Comparison of ENCODE assay signal across 8 cellular contexts in genomic region chr19:58154679-58155648, GRCh38. TPM values are rescaled to one million over a fixed set of nuclear protein-coding genes. Genes with fewer than 3 reads are reported as not detected.
A peak's percentile ranks its signal among the peaks of the same experiment; 100 is the strongest.
DNase-seq lines count a peak whose midpoint lies in the region; ATAC-seq, FAIRE-seq and TF ChIP-seq lines count a peak whose summit lies in the region.

No MANE protein-coding gene starts in this region.

- H3K9me2 ChIP-seq in PC-9 (ENCODE audit: insufficient read depth): no peaks in the 10 kb centered on the region

- peak; percentile 94 to 98 (median 97) for DNase-seq in CD8-positive, alpha-beta memory T cell
- peak; percentile 87 for DNase-seq in HTR-8/SVneo (ENCODE audit: insufficient read length, low spot score)
- DNase-seq in PC-9: peak; percentile 81 to 99
- peak; percentile 91 for DNase-seq in activated T-helper 2 cell treated with anti-CD3 and anti-CD28 coated beads, Interferon-gamma antibody, Interleukin-2, Interleukin-4, amounts not matched to agents 10 μg/mL and 5 μg/mL and 100 μg/mL, durations not matched to agents 14 hours and 24 hours and 36 hours (ENCODE audit: low spot score)
- peak; percentile 90 for DNase-seq in fibroblast of mammary gland (ENCODE audit: low read depth)
- DNase-seq in naive thymus-derived CD4-positive, alpha-beta T cell: peak; percentile 92 to 100 (median 98)
- peak; percentile 99 for DNase-seq in stimulated activated effector memory CD8-positive, alpha-beta T cell treated with anti-CD3 and anti-CD28 coated beads, Interleukin-12 subunit alpha, Interleukin-12 subunit beta, amount 100 ng/mL, for 72 hours (ENCODE audit: low spot score in 2 of 2)

- H3K4me1 ChIP-seq in CD8-positive, alpha-beta memory T cell (ENCODE audit: insufficient read depth, low read length): peaks cover 11% of the 10 kb centered on the region
- no peaks in the 10 kb centered on the region for H3K4me1 ChIP-seq in PC-9 (replicated peaks; ENCODE audit: insufficient read depth)
- peaks cover 8 to 13% of the 10 kb centered on the region in 2 donors for H3K4me1 ChIP-seq in naive thymus-derived CD4-positive, alpha-beta T cell (ENCODE audit: control insufficient read depth in 2 of 2, insufficient read depth in 2 of 2, low read length in 2 of 2)

- POLR2A ChIA-PET in CD8-positive, alpha-beta memory T cell (lab: Charles Lee): interaction anchor here (0.6 kb wide), 2 partner anchors 50 to 133 kb away, joined by 3 read pairs; no protein-coding TSS in a partner anchor
- POLR2A ChIA-PET in PC-9 (lab: Charles Lee; ENCODE audit: unreplicated experiment): interaction anchor here (0.6 kb wide), 1 partner anchor 475 kb away, joined by 10 read pairs; no protein-coding TSS in a partner anchor
- POLR2A ChIA-PET in naive thymus-derived CD4-positive, alpha-beta T cell (lab: Charles Lee): interaction anchor here (0.6 to 1.0 kb wide), 6 partner anchors 29 to 748 kb away, joined by 3 to 4 read pairs (median 3); partner anchors contain the start of genes ZBTB45 and ZNF416

- H3K4me1 Mint-ChIP-seq in CD8-positive, alpha-beta memory T cell: peaks cover 12 to 26% (median 19%) of the 10 kb centered on the region in 3 donors
- H3K4me1 Mint-ChIP-seq in activated T-helper 2 cell treated with anti-CD3 and anti-CD28 coated beads, Interferon-gamma antibody, Interleukin-2, Interleukin-4, amounts not matched to agents 10 μg/mL and 5 μg/mL and 100 μg/mL, durations not matched to agents 14 hours and 24 hours and 36 hours (ENCODE audit: low read depth): peaks cover 2% of the 10 kb centered on the region
- peaks cover 6 to 33% (median 19%) of the 10 kb centered on the region in 7 donors for H3K4me1 Mint-ChIP-seq in naive thymus-derived CD4-positive, alpha-beta T cell
- peaks cover 3% of the 10 kb centered on the region for H3K4me1 Mint-ChIP-seq in stimulated activated effector memory CD8-positive, alpha-beta T cell treated with anti-CD3 and anti-CD28 coated beads, Interleukin-12 subunit alpha, Interleukin-12 subunit beta, amount 100 ng/mL, for 72 hours

- H3K27me3 ChIP-seq in CD8-positive, alpha-beta memory T cell (ENCODE audit: insufficient read depth, low read length, poor library complexity, severe bottlenecking): no peaks in the 10 kb centered on the region
- H3K27me3 ChIP-seq in PC-9 (ENCODE audit: insufficient read depth, low read depth): no peaks in the 10 kb centered on the region
- H3K27me3 ChIP-seq in naive thymus-derived CD4-positive, alpha-beta T cell (ENCODE audit: control insufficient read depth in 2 of 2, insufficient read depth in 2 of 2, low read length in 2 of 2): no peaks in the 10 kb centered on the region

- H3K4me3 ChIP-seq in CD8-positive, alpha-beta memory T cell (ENCODE audit: low read length): peak overlapping the region; percentile 94
- H3K4me3 ChIP-seq in PC-9: peak overlapping the region; percentile 91
- peak overlapping the region; percentile 75 for H3K4me3 ChIP-seq in fibroblast of mammary gland (ENCODE audit: control insufficient read depth, low read depth, low read length)
- H3K4me3 ChIP-seq in naive thymus-derived CD4-positive, alpha-beta T cell (ENCODE audit: low read length): peak overlapping the region; percentile 97

- peaks cover 0 to 3% of the 10 kb centered on the region in 2 donors for H3K27me3 Mint-ChIP-seq in CD8-positive, alpha-beta memory T cell
- H3K27me3 Mint-ChIP-seq in activated T-helper 2 cell treated with anti-CD3 and anti-CD28 coated beads, Interferon-gamma antibody, Interleukin-2, Interleukin-4, amounts not matched to agents 10 μg/mL and 5 μg/mL and 100 μg/mL, durations not matched to agents 14 hours and 24 hours and 36 hours (ENCODE audit: low read depth): no peaks in the 10 kb centered on the region
- H3K27me3 Mint-ChIP-seq in naive thymus-derived CD4-positive, alpha-beta T cell: no peaks in the 10 kb centered on the region

- peak overlapping the region; percentile 98 for H2AFZ ChIP-seq in PC-9

- H3K27ac ChIP-seq in CD8-positive, alpha-beta memory T cell (ENCODE audit: low read depth, low read length): peak overlapping the region; percentile 79
- peak overlapping the region; percentile 12; the same call in 1 of the 2 replicates for H3K27ac ChIP-seq in PC-9
- peak overlapping the region; percentile 99 for H3K27ac ChIP-seq in naive thymus-derived CD4-positive, alpha-beta T cell (ENCODE audit: low read depth, low read length)

- H3K36me3 ChIP-seq in CD8-positive, alpha-beta memory T cell (ENCODE audit: insufficient read depth, low read length): no peaks in the 10 kb centered on the region
- no peaks in the 10 kb centered on the region for H3K36me3 ChIP-seq in PC-9 (ENCODE audit: low read depth)
- peaks cover 0 to 9% (median 0%) of the 10 kb centered on the region in 3 experiments for H3K36me3 ChIP-seq in naive thymus-derived CD4-positive, alpha-beta T cell (ENCODE audit: control insufficient read depth in 2 of 3, insufficient read depth in 3 of 3, low read length in 3 of 3)

- peaks cover 0 to 4% (median 0%) of the 10 kb centered on the region in 5 donors for H3K9me3 Mint-ChIP-seq in CD8-positive, alpha-beta memory T cell
- H3K9me3 Mint-ChIP-seq in activated T-helper 2 cell treated with anti-CD3 and anti-CD28 coated beads, Interferon-gamma antibody, Interleukin-2, Interleukin-4, amounts not matched to agents 10 μg/mL and 5 μg/mL and 100 μg/mL, durations not matched to agents 14 hours and 24 hours and 36 hours: peaks cover 42% of the 10 kb centered on the region
- H3K9me3 Mint-ChIP-seq in naive thymus-derived CD4-positive, alpha-beta T cell: peaks cover 0 to 40% (median 7%) of the 10 kb centered on the region in 11 donors
- H3K9me3 Mint-ChIP-seq in stimulated activated effector memory CD8-positive, alpha-beta T cell treated with anti-CD3 and anti-CD28 coated beads, Interleukin-12 subunit alpha, Interleukin-12 subunit beta, amount 100 ng/mL, for 72 hours: peaks cover 3% of the 10 kb centered on the region

- TSS peak; percentile 57 for BruUV-seq in PC-9 (replicated peaks; lab: Mats Ljungman, UMichigan)

- H3K4me2 ChIP-seq in PC-9: peak overlapping the region; percentile 76

- H3K4me3 Mint-ChIP-seq in CD8-positive, alpha-beta memory T cell: peak overlapping the region; percentile 82 to 92 (median 84)
- peak overlapping the region; percentile 72 for H3K4me3 Mint-ChIP-seq in activated T-helper 2 cell treated with anti-CD3 and anti-CD28 coated beads, Interferon-gamma antibody, Interleukin-2, Interleukin-4, amounts not matched to agents 10 μg/mL and 5 μg/mL and 100 μg/mL, durations not matched to agents 14 hours and 24 hours and 36 hours (ENCODE audit: low read depth)
- peak overlapping the region; percentile 72 to 90 (median 84) for H3K4me3 Mint-ChIP-seq in naive thymus-derived CD4-positive, alpha-beta T cell
- H3K4me3 Mint-ChIP-seq in stimulated activated effector memory CD8-positive, alpha-beta T cell treated with anti-CD3 and anti-CD28 coated beads, Interleukin-12 subunit alpha, Interleukin-12 subunit beta, amount 100 ng/mL, for 72 hours: peak overlapping the region; percentile 65

- H3F3A ChIP-seq in PC-9 (ENCODE audit: insufficient read depth, low read depth): no peaks in the 10 kb centered on the region

- H3K79me2 ChIP-seq in PC-9 (ENCODE audit: low read depth): peaks cover 5% of the 10 kb centered on the region; the same call in 1 of the 2 replicates

- intact Hi-C loops in PC-9 (cut with micrococcal nuclease; ENCODE audit: unreplicated experiment): loop anchor here (1.0 to 2.0 kb wide), 5 partner anchors 28 to 1406 kb away; partner anchors contain the start of genes ZNF256 and ZNF274
- intact Hi-C loops in activated T-helper 2 cell treated with anti-CD3 and anti-CD28 coated beads, Interferon-gamma antibody, Interleukin-2, Interleukin-4, amounts not matched to agents 10 μg/mL and 5 μg/mL and 100 μg/mL, durations not matched to agents 14 hours and 24 hours and 36 hours (cut with micrococcal nuclease): loop anchor here (2.0 to 10.0 kb wide), 4 partner anchors 152 to 1760 kb away; partner anchors contain the start of genes ZNF582, ZNF606 and ZNF776
- intact Hi-C loops in naive thymus-derived CD4-positive, alpha-beta T cell (cut with micrococcal nuclease): loop anchor here (1.0 to 10.0 kb wide), 29 partner anchors 28 to 1903 kb away; partner anchors contain the start of genes ERVK3-1 (in 2 of the 2), ZNF416 (in 2 of the 2), ZNF749 (in 2 of the 2) and ZNF776 (in 2 of the 2)

- H3K36me3 Mint-ChIP-seq in CD8-positive, alpha-beta memory T cell: peaks cover 0 to 5% (median 0%) of the 10 kb centered on the region in 3 donors
- peaks cover 17% of the 10 kb centered on the region for H3K36me3 Mint-ChIP-seq in activated T-helper 2 cell treated with anti-CD3 and anti-CD28 coated beads, Interferon-gamma antibody, Interleukin-2, Interleukin-4, amounts not matched to agents 10 μg/mL and 5 μg/mL and 100 μg/mL, durations not matched to agents 14 hours and 24 hours and 36 hours (ENCODE audit: low read depth)
- H3K36me3 Mint-ChIP-seq in naive thymus-derived CD4-positive, alpha-beta T cell: peaks cover 0 to 11% (median 4%) of the 10 kb centered on the region in 5 donors
- H3K36me3 Mint-ChIP-seq in stimulated activated effector memory CD8-positive, alpha-beta T cell treated with anti-CD3 and anti-CD28 coated beads, Interleukin-12 subunit alpha, Interleukin-12 subunit beta, amount 100 ng/mL, for 72 hours: peaks cover 10% of the 10 kb centered on the region

- TF ChIP-seq CTCF in PC-9 (conservative IDR thresholded peaks at IDR 0.05): peak; percentile 99
- TF ChIP-seq CTCF in fibroblast of mammary gland (conservative IDR thresholded peaks at IDR 0.05; ENCODE audit: control insufficient read depth, insufficient read depth, low read depth, low read length): peak; percentile 79

- ATAC-seq in GM19455 (IDR thresholded peaks at IDR 0.05; ENCODE audit: unreplicated experiment): peak; percentile 58
- ATAC-seq in naive thymus-derived CD4-positive, alpha-beta T cell: peak; percentile 98
- ATAC-seq in stimulated activated effector memory CD8-positive, alpha-beta T cell treated with anti-CD3 and anti-CD28 coated beads, Interleukin-12 subunit alpha, Interleukin-12 subunit beta, amount 100 ng/mL, for 72 hours: peak; percentile 89

- peak overlapping the region in 7 of 8 donors; percentile 41 to 80 (median 70) for H3K27ac Mint-ChIP-seq in CD8-positive, alpha-beta memory T cell
- no peak overlapping the region for H3K27ac Mint-ChIP-seq in activated T-helper 2 cell treated with anti-CD3 and anti-CD28 coated beads, Interferon-gamma antibody, Interleukin-2, Interleukin-4, amounts not matched to agents 10 μg/mL and 5 μg/mL and 100 μg/mL, durations not matched to agents 14 hours and 24 hours and 36 hours
- peak overlapping the region; percentile 52 to 80 (median 73) for H3K27ac Mint-ChIP-seq in naive thymus-derived CD4-positive, alpha-beta T cell
- H3K27ac Mint-ChIP-seq in stimulated activated effector memory CD8-positive, alpha-beta T cell treated with anti-CD3 and anti-CD28 coated beads, Interleukin-12 subunit alpha, Interleukin-12 subunit beta, amount 100 ng/mL, for 72 hours: peak overlapping the region; percentile 73

- no peaks in the 10 kb centered on the region for H3K9me3 ChIP-seq in CD8-positive, alpha-beta memory T cell (ENCODE audit: low read length)
- peaks cover 67% of the 10 kb centered on the region for H3K9me3 ChIP-seq in PC-9 (ENCODE audit: insufficient read depth, low read depth)
- peaks cover 0 to under 1% (median 0%) of the 10 kb centered on the region in 3 experiments for H3K9me3 ChIP-seq in naive thymus-derived CD4-positive, alpha-beta T cell (ENCODE audit: control insufficient read depth in 2 of 3, low read length in 3 of 3)

- H4K20me1 ChIP-seq in PC-9 (ENCODE audit: insufficient read depth): no peaks in the 10 kb centered on the region

- peak; percentile 89 for FAIRE-seq in HTR-8/SVneo (lab: Jason Lieb, UNC)

- CTCF ChIA-PET in CD8-positive, alpha-beta memory T cell (lab: Charles Lee): interaction anchor here (1.0 kb wide), 1 partner anchor 135 kb away, joined by 3 read pairs; no protein-coding TSS in a partner anchor
- CTCF ChIA-PET in PC-9 (lab: Charles Lee): interaction anchor here (0.6 kb wide), 3 partner anchors 9 to 1070 kb away, joined by 3 to 4 read pairs (median 4); no protein-coding TSS in a partner anchor
- CTCF ChIA-PET in naive thymus-derived CD4-positive, alpha-beta T cell (lab: Charles Lee): interaction anchor here (0.6 to 0.7 kb wide), 2 partner anchors 336 to 749 kb away, joined by 3 to 4 read pairs; no protein-coding TSS in a partner anchor

RNA-seq across cellular contexts. Expression of gene ZNF329, which starts 4.4 kb away (rescaled TPM):
- 1 to 10 TPM; 8.7 to 9.1 TPM for total RNA-seq in CD8-positive, alpha-beta memory T cell
- polyA plus RNA-seq in CD8-positive, alpha-beta memory T cell: 10.3 TPM
- total RNA-seq in PC-9 (2021): 10.6 and 16.1 TPM in 2 replicates
- total RNA-seq in activated T-helper 2 cell treated with anti-CD3 and anti-CD28 coated beads, Interferon-gamma antibody, Interleukin-2, Interleukin-4, amounts not matched to agents 10 μg/mL and 5 μg/mL and 100 μg/mL, durations not matched to agents 14 hours and 24 hours and 36 hours: 2.0 and 2.1 TPM in 2 replicates
- 10 to 100 TPM in 3 of 5 experiments, 1 to 10 TPM in 2; 2.8 to 17.1 (median 15.1) TPM for total RNA-seq in naive thymus-derived CD4-positive, alpha-beta T cell
- 10 to 100 TPM in 1 of 2 donors, 1 to 10 TPM in 1; 8.2 to 12.6 TPM for polyA plus RNA-seq in naive thymus-derived CD4-positive, alpha-beta T cell

RNA-seq across cellular contexts. Expression of gene ZNF274, which starts 27.9 kb away (rescaled TPM):
- 10 to 100 TPM; 23.4 to 25.9 TPM for total RNA-seq in CD8-positive, alpha-beta memory T cell
- 32.0 TPM for polyA plus RNA-seq in CD8-positive, alpha-beta memory T cell
- 34.3 and 36.4 TPM in 2 replicates for total RNA-seq in PC-9 (2021)
- total RNA-seq in activated T-helper 2 cell treated with anti-CD3 and anti-CD28 coated beads, Interferon-gamma antibody, Interleukin-2, Interleukin-4, amounts not matched to agents 10 μg/mL and 5 μg/mL and 100 μg/mL, durations not matched to agents 14 hours and 24 hours and 36 hours: 18.4 and 19.9 TPM in 2 replicates
- total RNA-seq in naive thymus-derived CD4-positive, alpha-beta T cell: 10 to 100 TPM; 20.1 to 91.1 (median 52.7) TPM
- polyA plus RNA-seq in naive thymus-derived CD4-positive, alpha-beta T cell: 10 to 100 TPM; 41.7 to 53.9 TPM

RNA-seq across cellular contexts. Expression of gene ZSCAN18, which starts 56.9 kb away (rescaled TPM):
- total RNA-seq in CD8-positive, alpha-beta memory T cell: 10 to 100 TPM; 22.4 to 24.0 TPM
- polyA plus RNA-seq in CD8-positive, alpha-beta memory T cell: 21.4 TPM
- total RNA-seq in PC-9 (2021): 76.3 and 90.5 TPM in 2 replicates
- 3.0 TPM in 2 replicates for total RNA-seq in activated T-helper 2 cell treated with anti-CD3 and anti-CD28 coated beads, Interferon-gamma antibody, Interleukin-2, Interleukin-4, amounts not matched to agents 10 μg/mL and 5 μg/mL and 100 μg/mL, durations not matched to agents 14 hours and 24 hours and 36 hours
- total RNA-seq in naive thymus-derived CD4-positive, alpha-beta T cell: 100 to 1,000 TPM in 1 of 5 experiments, 10 to 100 TPM in 3, 1 to 10 TPM in 1; 8.2 to 100 (median 78.1) TPM
- polyA plus RNA-seq in naive thymus-derived CD4-positive, alpha-beta T cell: 10 to 100 TPM; 17.9 to 30.7 TPM

Comparison
In these comparisons a context has a peak if more than half of its experiments do, and no peak if none do; other contexts are left out.
1. Peak in every context shown above with its lines: DNase-seq, ATAC-seq, H3K4me3 ChIP-seq and H3K27ac ChIP-seq.
2. H3K27ac ChIP-seq: peak in every context shown above with its lines; median percentile 99 in naive thymus-derived CD4-positive, alpha-beta T cell; 79 in CD8-positive, alpha-beta memory T cell; 12 in PC-9.